8 cellular contexts compared by ENCODE assay signal in genomic region chr3:157175678-157176077, GRCh38. TPM values are rescaled to one million over a fixed set of nuclear protein-coding genes. Genes with fewer than 3 reads are reported as not detected.
DNase-seq lines count a peak whose midpoint lies in the region; ATAC-seq and TF ChIP-seq lines count a peak whose summit lies in the region.

No MANE protein-coding gene starts in this region.

- peak overlapping the region; percentile 24 for H3K9ac ChIP-seq in neural progenitor cell

- H3K79me2 ChIP-seq in neural progenitor cell (ENCODE audit: low read depth), result peaks cover 27% of the 10 kb centered on the region

- peaks cover 5% of the 10 kb centered on the region for H3K9me3 Mint-ChIP-seq in CD8-positive, alpha-beta T cell
- peaks cover 7% of the 10 kb centered on the region for H3K9me3 Mint-ChIP-seq in activated CD4-positive, alpha-beta T cell treated with anti-CD3 and anti-CD28 coated beads, Interleukin-2, amount 10 ng/mL, durations not matched to agents 7 days and 5 days
- peaks cover 24% of the 10 kb centered on the region for H3K9me3 Mint-ChIP-seq in neural progenitor cell

- peaks cover 25% of the 10 kb centered on the region for H3K4me1 ChIP-seq in CD8-positive, alpha-beta T cell (ENCODE audit: insufficient read depth, low read length)
- H3K4me1 ChIP-seq in neural progenitor cell, result peaks cover 13% of the 10 kb centered on the region

- H3F3A ChIP-seq in neural progenitor cell (ENCODE audit: low read depth), result peaks cover 25% of the 10 kb centered on the region

- DNase-seq in CD8-positive, alpha-beta T cell, result peak in 3 of 7 experiments; percentile 19 to 32 (median 23)
- DNase-seq in HK-2 (ENCODE audit: unreplicated experiment) (peak; percentile 49), foreskin fibroblast (peak in 1 of 2 donors; percentile 56), neural progenitor cell (ENCODE audit: low spot score) (peak; percentile 50)
- peak; percentile 25 for DNase-seq in activated CD4-positive, alpha-beta T cell treated with anti-CD3 and anti-CD28 coated beads, Interleukin-2, amount 10 ng/mL, durations not matched to agents 7 days and 5 days
- DNase-seq in stimulated activated naive CD4-positive, alpha-beta T cell treated with Interleukin-2 at 50 U/mL for 16 hours (lab: John Stamatoyannopoulos, UW), result no peak

- peak overlapping the region; percentile 75 for H2AFZ ChIP-seq in neural progenitor cell (replicated peaks)

- peak overlapping the region; percentile 92 for H3K4me3 Mint-ChIP-seq in CD8-positive, alpha-beta T cell
- H3K4me3 Mint-ChIP-seq in activated CD4-positive, alpha-beta T cell treated with anti-CD3 and anti-CD28 coated beads, Interleukin-2, amount 10 ng/mL, durations not matched to agents 7 days and 5 days, result peak overlapping the region; percentile 91
- peak overlapping the region; percentile 92 for H3K4me3 Mint-ChIP-seq in neural progenitor cell

- no peaks in the 10 kb centered on the region for H4K20me1 ChIP-seq in neural progenitor cell (ENCODE audit: low read depth)

- POLR2A ChIA-PET in CD8-positive, alpha-beta T cell (lab: Charles Lee), result interaction anchor here (0.6 to 6.9 kb wide), 21 partner anchors 14 to 1305 kb away, joined by 3 to 378 read pairs (median 4); partner anchors contain the start of genes CCNL1, GMPS, SSR3 and TIPARP
- POLR2A ChIA-PET in activated CD4-positive, alpha-beta T cell treated with anti-CD3 and anti-CD28 coated beads, Interleukin-2, amount 10 ng/mL, durations not matched to agents 7 days and 5 days (lab: Charles Lee), result interaction anchor here (0.6 to 3.8 kb wide), 6 partner anchors 9 to 87 kb away, joined by 3 to 54 read pairs (median 4); partner anchors contain the start of gene CCNL1

- no peaks in the 10 kb centered on the region for H3K36me3 ChIP-seq in CD8-positive, alpha-beta T cell (ENCODE audit: insufficient read depth, low read length)
- peaks cover 8% of the 10 kb centered on the region for H3K36me3 ChIP-seq in neural progenitor cell

- no peak for ATAC-seq in CD8-positive, alpha-beta T cell
- ATAC-seq in HG03565 (IDR thresholded peaks at IDR 0.05; ENCODE audit: unreplicated experiment), result no peak
- ATAC-seq in GM21381 (IDR thresholded peaks at IDR 0.05; ENCODE audit: unreplicated experiment), result no peak

- TF ChIP-seq CTCF in CD8-positive, alpha-beta T cell (IDR thresholded peaks at IDR 0.05), result no peak
- TF ChIP-seq CTCF in foreskin fibroblast (IDR thresholded peaks at IDR 0.05; ENCODE audit: low read depth, low read length) (no peak), neural progenitor cell (IDR thresholded peaks at IDR 0.05) (no peak)

- intact Hi-C loops in CD8-positive, alpha-beta T cell (cut with DNase I, micrococcal nuclease), result loop anchor here (1.0 to 10.0 kb wide), 9 partner anchors 15 to 1469 kb away; partner anchors contain the start of genes CCNL1 (in 2 of the 2), GFM1 (in 1 of the 2), GMPS (in 1 of the 2) and SLC33A1 (in 1 of the 2)

- H3K4me3 ChIP-seq in CD8-positive, alpha-beta T cell (ENCODE audit: low read depth, low read length), result peak overlapping the region; percentile 89
- H3K4me3 ChIP-seq in foreskin fibroblast (ENCODE audit: low read depth in 1 of 2, low read length in 2 of 2) (peak overlapping the region; percentile 60 to 97), neural progenitor cell (peak overlapping the region; percentile 70)

- H3K27ac Mint-ChIP-seq in CD8-positive, alpha-beta T cell, result peak overlapping the region; percentile 99
- H3K27ac Mint-ChIP-seq in activated CD4-positive, alpha-beta T cell treated with anti-CD3 and anti-CD28 coated beads, Interleukin-2, amount 10 ng/mL, durations not matched to agents 7 days and 5 days, result peak overlapping the region; percentile 98
- H3K27ac Mint-ChIP-seq in neural progenitor cell, result peak overlapping the region; percentile 80

- no peaks in the 10 kb centered on the region for H3K27me3 Mint-ChIP-seq in CD8-positive, alpha-beta T cell (ENCODE audit: low read depth)
- no peaks in the 10 kb centered on the region for H3K27me3 Mint-ChIP-seq in activated CD4-positive, alpha-beta T cell treated with anti-CD3 and anti-CD28 coated beads, Interleukin-2, amount 10 ng/mL, durations not matched to agents 7 days and 5 days
- H3K27me3 Mint-ChIP-seq in neural progenitor cell (ENCODE audit: insufficient read depth, low read depth), result peaks cover 6% of the 10 kb centered on the region

- no peaks in the 10 kb centered on the region for H3K27me3 ChIP-seq in CD8-positive, alpha-beta T cell (ENCODE audit: insufficient read depth, low read length)
- no peaks in the 10 kb centered on the region for H3K27me3 ChIP-seq in neural progenitor cell

- H3K36me3 Mint-ChIP-seq in CD8-positive, alpha-beta T cell, result peaks cover 26% of the 10 kb centered on the region
- peaks cover 32% of the 10 kb centered on the region for H3K36me3 Mint-ChIP-seq in activated CD4-positive, alpha-beta T cell treated with anti-CD3 and anti-CD28 coated beads, Interleukin-2, amount 10 ng/mL, durations not matched to agents 7 days and 5 days (ENCODE audit: low read depth)
- H3K36me3 Mint-ChIP-seq in neural progenitor cell, result peaks cover 23% of the 10 kb centered on the region

- CTCF ChIA-PET in CD8-positive, alpha-beta T cell (lab: Charles Lee), result interaction anchor here (0.9 to 3.0 kb wide), 9 partner anchors 12 to 65 kb away, joined by 3 to 33 read pairs (median 7); partner anchors contain the start of gene CCNL1
- CTCF ChIA-PET in activated CD4-positive, alpha-beta T cell treated with anti-CD3 and anti-CD28 coated beads, Interleukin-2, amount 10 ng/mL, durations not matched to agents 7 days and 5 days (lab: Charles Lee), result interaction anchor here (1.5 to 2.8 kb wide), 4 partner anchors 13 to 44 kb away, joined by 4 to 25 read pairs (median 6); partner anchors contain the start of gene CCNL1

- H3K4me1 Mint-ChIP-seq in CD8-positive, alpha-beta T cell (ENCODE audit: low read depth), result peaks cover 32% of the 10 kb centered on the region
- H3K4me1 Mint-ChIP-seq in activated CD4-positive, alpha-beta T cell treated with anti-CD3 and anti-CD28 coated beads, Interleukin-2, amount 10 ng/mL, durations not matched to agents 7 days and 5 days, result peaks cover 28% of the 10 kb centered on the region
- H3K4me1 Mint-ChIP-seq in neural progenitor cell, result peaks cover 27% of the 10 kb centered on the region

- H3K4me2 ChIP-seq in neural progenitor cell, result peak overlapping the region; percentile 93

- H3K9me3 ChIP-seq in CD8-positive, alpha-beta T cell (ENCODE audit: low read length), result no peaks in the 10 kb centered on the region
- peaks cover 13% of the 10 kb centered on the region for H3K9me3 ChIP-seq in neural progenitor cell (ENCODE audit: low read depth)

- H3K27ac ChIP-seq in CD8-positive, alpha-beta T cell (ENCODE audit: low read depth, low read length), result peak overlapping the region; percentile 98
- H3K27ac ChIP-seq in neural progenitor cell, result peak overlapping the region; percentile 54

RNA-seq across cellular contexts. Expression of gene CCNL1, which starts 15.7 kb away (rescaled TPM):
- 1,000 to 10,000 TPM; 1,161 to 1,206 TPM for total RNA-seq in CD8-positive, alpha-beta T cell
- 100 to 1,000 TPM; 220 to 258 TPM for total RNA-seq in activated CD4-positive, alpha-beta T cell treated with anti-CD3 and anti-CD28 coated beads, Interleukin-2, amount 10 ng/mL, durations not matched to agents 7 days and 5 days
- total RNA-seq in neural progenitor cell (ENCODE audit: low replicate concordance), result 154 and 214 TPM in 2 replicates
